Comparison of ENCODE assay signal across 25 cellular contexts in genomic region chr14:101619484-101619883, GRCh38. TPM values are rescaled to one million over a fixed set of nuclear protein-coding genes. Genes with fewer than 3 reads are reported as not detected.
DNase-seq lines count a peak whose midpoint lies in the region; ATAC-seq and TF ChIP-seq lines count a peak whose summit lies in the region.
"Had no signal": no experiment of that assay in that cellular context is flagged by ENCODE, and none has a peak within 500 bp of the region (broad histone marks: within the 10 kb centered on the region; RNA-seq: fewer than 3 reads in every experiment).

No MANE protein-coding gene starts in this region.

- H3K27ac ChIP-seq in right atrium auricular region, result no peak overlapping the region
- no peak overlapping the region for H3K27ac ChIP-seq in esophagus muscularis mucosa (replicated peaks in 1 of 4)
- H3K27ac ChIP-seq in vagina, result no peak overlapping the region
- H3K27ac ChIP-seq: BLaER1 treated with 17β-estradiol and CSF1 and Interleukin-3, amounts not matched to agents 10 nM and 100 nM had no signal

- peaks cover 17% of the 10 kb centered on the region for H3K4me1 Mint-ChIP-seq in neural crest cell
- no peaks in the 10 kb centered on the region for H3K4me1 Mint-ChIP-seq in T-helper 2 cell treated with Interferon-gamma antibody and Interleukin-4, amounts not matched to agents 5 μg/mL and 100 μg/mL, for 36 hours (ENCODE audit: low read depth)
- H3K4me1 Mint-ChIP-seq: CD14-positive monocyte; CD8-positive, alpha-beta memory T cell had no signal

- WGBS in esophagus muscularis mucosa, result 94% methylated on average over 6 of the region's 8 CpGs

- intact Hi-C loops in left cardiac atrium (cut with DNase I), result no loop called here
- intact Hi-C loops in esophagus muscularis mucosa (cut with DNase I), result no loop called here
- intact Hi-C loops in vagina (cut with DNase I), result no loop called here

- DNase-seq in right atrium auricular region (ENCODE audit: low spot score), result peak; percentile 40
- no peak for DNase-seq in left cardiac atrium
- peak; percentile 80 for DNase-seq in esophagus muscularis mucosa (ENCODE audit: extremely low spot score)
- no peak for DNase-seq in neural crest cell (ENCODE audit: low read depth, low spot score)
- peak; percentile 29 to 93 for DNase-seq in vagina (ENCODE audit: extremely low spot score in 2 of 2)
- DNase-seq in NCI-H1092 treated with DMSO at 0.1 percent for 48 hours (lab: John Stamatoyannopoulos, UW), result no peak
- DNase-seq in activated gamma-delta T cell treated with Interleukin-2 at 50 U/mL for 16 hours, result no peak
- DNase-seq in T-helper 2 cell treated with Interferon-gamma antibody and Interleukin-4, amounts not matched to agents 5 μg/mL and 100 μg/mL, for 36 hours (ENCODE audit: low spot score), result no peak
- DNase-seq: 8988T; ACHN; AML-193; BE2C; CD4-positive, alpha-beta T cell; CD8-positive, alpha-beta memory T cell; DMS53; DMS79 treated with DMSO at 0.1 percent for 48 hours; GF-D8; GOT3; HFFc6 had no signal

- H3K9me3 ChIP-seq in right atrium auricular region (peaks cover 0 to 4% of the 10 kb centered on the region in 2 donors), esophagus muscularis mucosa (no peaks in the 10 kb centered on the region), vagina (no peaks in the 10 kb centered on the region)
- H3K9me3 ChIP-seq: BE2C; BLaER1 treated with 17β-estradiol and CSF1 and Interleukin-3, amounts not matched to agents 10 nM and 100 nM; HAP-1 had no signal

- TF ChIP-seq CTCF in right atrium auricular region (IDR thresholded peaks at IDR 0.05) (no peak), esophagus muscularis mucosa (IDR thresholded peaks at IDR 0.05) (no peak), neural crest cell (conservative IDR thresholded peaks at IDR 0.05) (no peak), vagina (IDR thresholded peaks at IDR 0.05) (no peak)

- TF ChIP-seq POLR2A in esophagus muscularis mucosa (IDR thresholded peaks at IDR 0.05; ENCODE audit: low read depth) (no peak), vagina (IDR thresholded peaks at IDR 0.05) (no peak)

- H3K4me1 ChIP-seq in right atrium auricular region (no peaks in the 10 kb centered on the region), esophagus muscularis mucosa (no peaks in the 10 kb centered on the region), vagina (no peaks in the 10 kb centered on the region)
- H3K4me1 ChIP-seq: A549, BE2C, HAP-1 had no signal

- H3K27ac Mint-ChIP-seq in neural crest cell (ENCODE audit: unreplicated experiment), result peak overlapping the region; percentile 72
- H3K27ac Mint-ChIP-seq in T-helper 2 cell treated with Interferon-gamma antibody and Interleukin-4, amounts not matched to agents 5 μg/mL and 100 μg/mL, for 36 hours, result no peak overlapping the region
- H3K27ac Mint-ChIP-seq: CD14-positive monocyte; CD4-positive, alpha-beta T cell; HFFc6 had no signal

- no peak for ATAC-seq in left cardiac atrium
- ATAC-seq: A549 had no signal

- no peak overlapping the region for H3K4me3 Mint-ChIP-seq in neural crest cell
- no peak overlapping the region for H3K4me3 Mint-ChIP-seq in T-helper 2 cell treated with Interferon-gamma antibody and Interleukin-4, amounts not matched to agents 5 μg/mL and 100 μg/mL, for 36 hours
- H3K4me3 Mint-ChIP-seq: CD14-positive monocyte; CD4-positive, alpha-beta T cell; CD8-positive, alpha-beta memory T cell; HFFc6 had no signal

- no peak for TF ChIP-seq EP300 in esophagus muscularis mucosa (IDR thresholded peaks at IDR 0.05)

- no peaks in the 10 kb centered on the region for H3K27me3 ChIP-seq in right atrium auricular region
- no peaks in the 10 kb centered on the region for H3K27me3 ChIP-seq in esophagus muscularis mucosa
- H3K27me3 ChIP-seq in vagina, result no peaks in the 10 kb centered on the region
- H3K27me3 ChIP-seq: BLaER1 treated with 17β-estradiol and CSF1 and Interleukin-3, amounts not matched to agents 10 nM and 100 nM had no signal

- peaks cover 15% of the 10 kb centered on the region for H3K27me3 Mint-ChIP-seq in neural crest cell (ENCODE audit: low read depth)
- peaks cover 24% of the 10 kb centered on the region for H3K27me3 Mint-ChIP-seq in T-helper 2 cell treated with Interferon-gamma antibody and Interleukin-4, amounts not matched to agents 5 μg/mL and 100 μg/mL, for 36 hours (ENCODE audit: low read depth)

- H3K9me3 Mint-ChIP-seq in neural crest cell, result no peaks in the 10 kb centered on the region
- no peaks in the 10 kb centered on the region for H3K9me3 Mint-ChIP-seq in T-helper 2 cell treated with Interferon-gamma antibody and Interleukin-4, amounts not matched to agents 5 μg/mL and 100 μg/mL, for 36 hours
- H3K9me3 Mint-ChIP-seq: CD8-positive, alpha-beta memory T cell; HFFc6 had no signal

- H3K4me3 ChIP-seq in right atrium auricular region (no peak overlapping the region), esophagus muscularis mucosa (no peak overlapping the region), vagina (no peak overlapping the region)
- H3K4me3 ChIP-seq: A549; BLaER1 treated with 17β-estradiol and CSF1 and Interleukin-3, amounts not matched to agents 10 nM and 100 nM; HAP-1 had no signal

- H3K36me3 ChIP-seq in right atrium auricular region (no peaks in the 10 kb centered on the region), esophagus muscularis mucosa (no peaks in the 10 kb centered on the region), vagina (no peaks in the 10 kb centered on the region)
- H3K36me3 ChIP-seq: BE2C; BLaER1 treated with 17β-estradiol and CSF1 and Interleukin-3, amounts not matched to agents 10 nM and 100 nM; HAP-1 had no signal

- H3K36me3 Mint-ChIP-seq in neural crest cell (ENCODE audit: low read depth), result no peaks in the 10 kb centered on the region
- no peaks in the 10 kb centered on the region for H3K36me3 Mint-ChIP-seq in T-helper 2 cell treated with Interferon-gamma antibody and Interleukin-4, amounts not matched to agents 5 μg/mL and 100 μg/mL, for 36 hours (ENCODE audit: low read depth)
- H3K36me3 Mint-ChIP-seq: CD14-positive monocyte; CD8-positive, alpha-beta memory T cell had no signal

RNA-seq across cellular contexts. Expression of gene DIO3, which starts 58.2 kb away (rescaled TPM):
- total RNA-seq in right atrium auricular region (under 1 TPM in 1 of 2 donors, not detected in 1; 0.55 TPM), left cardiac atrium (1 to 10 TPM in 1 of 2 donors, under 1 TPM in 1; 0.37 to 1.1 TPM), esophagus muscularis mucosa (1 to 10 TPM in 3 of 4 donors, under 1 TPM in 1; 0.99 to 1.7 (median 1.2) TPM), neural crest cell (0.36 and 0.51 TPM in 2 replicates), vagina (52.1 TPM)
- total RNA-seq: CD4-positive, alpha-beta T cell; CD8-positive, alpha-beta memory T cell; Daoy; G401; HFFc6 had no signal

Comparison
In these comparisons a context has a peak if more than half of its experiments do, and no peak if none do; other contexts are left out.
1. DNase-seq: peak in right atrium auricular region (single experiment), esophagus muscularis mucosa (single experiment) and vagina (2 of 2); none in left cardiac atrium (single experiment), neural crest cell (single experiment), NCI-H1092 treated with DMSO at 0.1 percent for 48 hours (single experiment), activated gamma-delta T cell treated with Interleukin-2 at 50 U/mL for 16 hours (single experiment) and T-helper 2 cell treated with Interferon-gamma antibody and Interleukin-4, amounts not matched to agents 5 μg/mL and 100 μg/mL, for 36 hours (single experiment).
2. RNA of gene DIO3, which starts 58.2 kb away (total RNA-seq): 52.1 TPM in vagina (single experiment); 0.99 to 1.7 TPM in esophagus muscularis mucosa, 0.37 to 1.1 TPM in left cardiac atrium, 0.55 TPM in right atrium auricular region and 0.36 to 0.51 TPM in neural crest cell; every median in the first group is over 10 times any median in the second.